Comparison of ENCODE assay signal across 23 cellular contexts in genomic region chr17:83179811-83180210, GRCh38.
DNase-seq lines count a peak whose midpoint lies in the region; ATAC-seq and TF ChIP-seq lines count a peak whose summit lies in the region.
"Had no signal": no experiment of that assay in that cellular context is flagged by ENCODE, and none has a peak within 500 bp of the region (broad histone marks: within the 10 kb centered on the region; RNA-seq: fewer than 3 reads in every experiment).

No MANE protein-coding gene starts in this region.

- no peak overlapping the region for H3K27ac ChIP-seq in hepatocyte
- H3K27ac ChIP-seq: PC-9 had no signal

- ATAC-seq in activated naive CD4-positive, alpha-beta T cell treated with anti-CD3 and anti-CD28 coated beads, Interleukin-2, amount 50 U/mL, for 72 hours: no peak
- ATAC-seq in WTC11: no peak
- ATAC-seq: activated naive CD8-positive, alpha-beta T cell treated with anti-CD3 and anti-CD28 coated beads, Interleukin-2, amount 50 U/mL, for 24 hours; activated T-helper 17 cell treated with anti-CD3 and anti-CD28 coated beads, Interleukin-2, amount 50 U/mL, for 72 hours; left colon had no signal

- no peaks in the 10 kb centered on the region for H3K27me3 Mint-ChIP-seq in WTC11 (ENCODE audit: low read depth)
- H3K27me3 Mint-ChIP-seq: activated naive CD8-positive, alpha-beta T cell treated with anti-CD3 and anti-CD28 coated beads, Interleukin-2, amount 50 U/mL, for 24 hours; activated T-helper 17 cell treated with anti-CD3 and anti-CD28 coated beads, Interleukin-2, amount 50 U/mL, for 72 hours had no signal

- CTCF ChIA-PET in WTC11 (lab: Charles Lee): interaction anchor here (1.2 to 1.4 kb wide), 2 partner anchors 28 to 81 kb away, joined by 3 read pairs; no protein-coding TSS in a partner anchor

- no peaks in the 10 kb centered on the region for H3K27me3 ChIP-seq in hepatocyte

- no peaks in the 10 kb centered on the region for H3K36me3 ChIP-seq in hepatocyte (replicated peaks; ENCODE audit: insufficient read depth, low read depth)

- DNase-seq in activated naive CD4-positive, alpha-beta T cell treated with anti-CD3 and anti-CD28 coated beads, Interleukin-2, amount 50 U/mL, for 72 hours (ENCODE audit: low spot score in 2 of 2): peak; percentile 1 to 11
- DNase-seq in activated naive CD4-positive, alpha-beta T cell treated with Interleukin-2 at 50 U/mL for 16 hours: no peak
- DNase-seq in WTC11 (ENCODE audit: low spot score): peak; percentile 5
- DNase-seq in hepatocyte (ENCODE audit: low spot score): peak; percentile 1
- peak; percentile 16 for DNase-seq in stimulated activated CD8-positive, alpha-beta memory T cell treated with anti-CD3 and anti-CD28 coated beads, Interleukin-4, amount 100 ng/mL, for 48 hours
- no peak for DNase-seq in effector CD8-positive, alpha-beta T cell (lab: John Stamatoyannopoulos, UW)
- no peak for DNase-seq in HK-2 (ENCODE audit: unreplicated experiment)
- DNase-seq in glomerular visceral epithelial cell (ENCODE audit: extremely low spot score): no peak
- DNase-seq: activated CD4-positive, alpha-beta T cell treated with anti-CD3 and anti-CD28 coated beads for 48 hours; activated naive CD8-positive, alpha-beta T cell treated with anti-CD3 and anti-CD28 coated beads, Interleukin-2, amount 50 U/mL, for 24 hours; Caco-2; cerebellar nuclear complex; effector memory CD4-positive, alpha-beta T cell; foreskin fibroblast; HCEC 1CT; left colon; mesendoderm; NCI-H526; NK-92 treated with Interleukin-12 subunit alpha and Interleukin-12 subunit beta, amount 100 ng/mL, for 24 hours; occipital lobe; PC-9; Right ventricle myocardium superior had no signal

- no peak overlapping the region for H3K4me2 ChIP-seq in hepatocyte
- H3K4me2 ChIP-seq: PC-9 had no signal

- WGBS in hepatocyte (ENCODE audit: low lambda C conversion rate, missing lambda C conversion rate): 94% methylated on average over 9 of the region's 9 CpGs

- no peak overlapping the region for H3K4me3 Mint-ChIP-seq in WTC11
- H3K4me3 Mint-ChIP-seq: activated naive CD8-positive, alpha-beta T cell treated with anti-CD3 and anti-CD28 coated beads, Interleukin-2, amount 50 U/mL, for 24 hours; activated T-helper 17 cell treated with anti-CD3 and anti-CD28 coated beads, Interleukin-2, amount 50 U/mL, for 72 hours had no signal

- no peaks in the 10 kb centered on the region for H3K9me3 ChIP-seq in hepatocyte (ENCODE audit: low read depth)
- H3K9me3 ChIP-seq: Caco-2 had no signal

- no peaks in the 10 kb centered on the region for H3K9me2 ChIP-seq in hepatocyte (replicated peaks; ENCODE audit: insufficient read depth)

- H3K27ac Mint-ChIP-seq in activated naive CD4-positive, alpha-beta T cell treated with anti-CD3 and anti-CD28 coated beads, Interleukin-2, amount 50 U/mL, for 72 hours: no peak overlapping the region
- no peak overlapping the region; the same call in 1 of the 2 replicates for H3K27ac Mint-ChIP-seq in WTC11
- H3K27ac Mint-ChIP-seq: activated naive CD8-positive, alpha-beta T cell treated with anti-CD3 and anti-CD28 coated beads, Interleukin-2, amount 50 U/mL, for 24 hours; activated T-helper 17 cell treated with anti-CD3 and anti-CD28 coated beads, Interleukin-2, amount 50 U/mL, for 72 hours had no signal

- no peak for TF ChIP-seq CTCF in WTC11 (IDR thresholded peaks at IDR 0.05)
- no peak for TF ChIP-seq CTCF in hepatocyte (IDR thresholded peaks at IDR 0.05; ENCODE audit: poor library complexity)

- H3K79me2 ChIP-seq in hepatocyte: no peaks in the 10 kb centered on the region

- H2AFZ ChIP-seq in hepatocyte: no peak overlapping the region
- H2AFZ ChIP-seq: PC-9 had no signal

- H3K4me1 ChIP-seq in hepatocyte (ENCODE audit: insufficient read depth): peaks cover 14% of the 10 kb centered on the region

- H3K4me3 ChIP-seq in hepatocyte: no peak overlapping the region
- H3K4me3 ChIP-seq: PC-9 had no signal

- POLR2A ChIA-PET in WTC11 (lab: Charles Lee): no interaction called here

- no peaks in the 10 kb centered on the region for H3K9me3 Mint-ChIP-seq in activated naive CD4-positive, alpha-beta T cell treated with anti-CD3 and anti-CD28 coated beads, Interleukin-2, amount 50 U/mL, for 72 hours
- H3K9me3 Mint-ChIP-seq in WTC11: no peaks in the 10 kb centered on the region
- H3K9me3 Mint-ChIP-seq: activated naive CD8-positive, alpha-beta T cell treated with anti-CD3 and anti-CD28 coated beads, Interleukin-2, amount 50 U/mL, for 24 hours; activated T-helper 17 cell treated with anti-CD3 and anti-CD28 coated beads, Interleukin-2, amount 50 U/mL, for 72 hours had no signal

- no peaks in the 10 kb centered on the region for H4K20me1 ChIP-seq in hepatocyte (ENCODE audit: insufficient read depth, poor library complexity, severe bottlenecking)

- H3K36me3 Mint-ChIP-seq in activated naive CD4-positive, alpha-beta T cell treated with anti-CD3 and anti-CD28 coated beads, Interleukin-2, amount 50 U/mL, for 72 hours: no peaks in the 10 kb centered on the region
- no peaks in the 10 kb centered on the region for H3K36me3 Mint-ChIP-seq in WTC11

- no peaks in the 10 kb centered on the region for H3K4me1 Mint-ChIP-seq in WTC11
- H3K4me1 Mint-ChIP-seq: activated naive CD8-positive, alpha-beta T cell treated with anti-CD3 and anti-CD28 coated beads, Interleukin-2, amount 50 U/mL, for 24 hours had no signal

TF ChIP-seq in WTC11, 78 proteins besides CTCF, POLR2A, EP300 and RAD21:
- TF ChIP-seq ETV6 (CRISPR knock-in tag; IDR thresholded peaks at IDR 0.05): no peak
- no peak for TF ChIP-seq ERG (CRISPR knock-in tag; IDR thresholded peaks at IDR 0.05)
- TF ChIP-seq ATF1 (CRISPR knock-in tag; IDR thresholded peaks at IDR 0.05): no peak
- no peak for TF ChIP-seq ZNF219 (CRISPR knock-in tag; IDR thresholded peaks at IDR 0.05; ENCODE audit: borderline replicate concordance)
- no peak for TF ChIP-seq ZNF423 (CRISPR knock-in tag; IDR thresholded peaks at IDR 0.05)
- no peak for TF ChIP-seq SOX15 (CRISPR knock-in tag; IDR thresholded peaks at IDR 0.05)
- no peak for TF ChIP-seq JAZF1 (CRISPR knock-in tag; IDR thresholded peaks at IDR 0.05)
TF ChIP-seq in WTC11: peak in this region for 0.

Comparison
In these comparisons a context has a peak if more than half of its experiments do, and no peak if none do; other contexts are left out.
1. DNase-seq: peak in activated naive CD4-positive, alpha-beta T cell treated with anti-CD3 and anti-CD28 coated beads, Interleukin-2, amount 50 U/mL, for 72 hours (2 of 2), WTC11 (single experiment), hepatocyte (single experiment) and stimulated activated CD8-positive, alpha-beta memory T cell treated with anti-CD3 and anti-CD28 coated beads, Interleukin-4, amount 100 ng/mL, for 48 hours (single experiment); none in activated naive CD4-positive, alpha-beta T cell treated with Interleukin-2 at 50 U/mL for 16 hours (single experiment), effector CD8-positive, alpha-beta T cell (single experiment), HK-2 (single experiment) and glomerular visceral epithelial cell (single experiment).